Comparison of ENCODE assay signal across 1 cellular context in genomic region chr2:70937866-70938579, GRCh38.
TF ChIP-seq lines count a peak whose summit lies in the region.

No MANE protein-coding gene starts in this region.

TF ChIP-seq in WTC11, 78 proteins besides CTCF, POLR2A, EP300 and RAD21 (continued from another document):
- no peak for TF ChIP-seq ARID4B (CRISPR knock-in tag; IDR thresholded peaks at IDR 0.05; ENCODE audit: borderline replicate concordance)
- no peak for TF ChIP-seq MYBL2 (CRISPR knock-in tag; IDR thresholded peaks at IDR 0.05)
- no peak for TF ChIP-seq ATF1 (CRISPR knock-in tag; IDR thresholded peaks at IDR 0.05)
- TF ChIP-seq ZNF532 (CRISPR knock-in tag; IDR thresholded peaks at IDR 0.05; ENCODE audit: borderline replicate concordance), result no peak
- no peak for TF ChIP-seq MXD4 (CRISPR knock-in tag; IDR thresholded peaks at IDR 0.05; ENCODE audit: borderline replicate concordance)
- TF ChIP-seq RELA (CRISPR knock-in tag; IDR thresholded peaks at IDR 0.05; ENCODE audit: borderline replicate concordance), result no peak
